In genomic region chr2:57920342-57920939, GRCh38 we compare ENCODE assay signal across 19 cellular contexts.
"Had no signal": no experiment of that assay in that cellular context is flagged by ENCODE, and none has a peak within 500 bp of the region (broad histone marks: within the 10 kb centered on the region; RNA-seq: fewer than 3 reads in every experiment).

No MANE protein-coding gene starts in this region.

- H3K4me3 Mint-ChIP-seq: activated CD4-positive, alpha-beta memory T cell treated with anti-CD3 and anti-CD28 coated beads, Interleukin-2, amount 10 ng/mL, durations not matched to agents 7 days and 5 days; activated naive CD4-positive, alpha-beta T cell treated with anti-CD3 and anti-CD28 coated beads for 36 hours; central memory CD8-positive, alpha-beta T cell; neural crest cell had no signal

- FAIRE-seq: endometrium, urothelium cell line had no signal

- DNase-seq: activated CD4-positive, alpha-beta memory T cell treated with anti-CD3 and anti-CD28 coated beads, Interleukin-2, amount 10 ng/mL, durations not matched to agents 7 days and 5 days; activated CD4-positive, alpha-beta T cell treated with anti-CD3 and anti-CD28 coated beads for 48 hours; activated CD4-positive, CD25-positive, alpha-beta regulatory T cell; activated naive CD4-positive, alpha-beta T cell treated with anti-CD3 and anti-CD28 coated beads for 36 hours; activated T-cell treated with anti-CD3 and anti-CD28 coated beads, Interleukin-2, amount 50 U/mL, for 1 hour; gastrocnemius medialis; head of caudate nucleus; left ventricle myocardium superior; stimulated activated CD4-positive, alpha-beta T cell treated with anti-CD3 and anti-CD28 coated beads, Interleukin-12 subunit alpha, Interleukin-12 subunit beta, amount 100 ng/mL, for 4 hours; stimulated activated CD4-positive, alpha-beta T cell treated with anti-CD3 and anti-CD28 coated beads, Interleukin-1b, Interleukin-23, amount 100 ng/mL, for 48 hours; stimulated activated CD8-positive, alpha-beta memory T cell treated with anti-CD3 and anti-CD28 coated beads, Interleukin-4, amount 100 ng/mL, for 48 hours; stimulated activated naive CD8-positive, alpha-beta T cell treated with anti-CD3 and anti-CD28 coated beads, Interleukin-15, Interleukin-2, amounts not matched to agents 100 U/mL and 50 U/mL, for 24 hours; substantia nigra; T-helper 9 cell had no signal

- H3K9me3 Mint-ChIP-seq: activated CD4-positive, alpha-beta memory T cell treated with anti-CD3 and anti-CD28 coated beads, Interleukin-2, amount 10 ng/mL, durations not matched to agents 7 days and 5 days; neural crest cell had no signal

- H3K27me3 Mint-ChIP-seq: activated CD4-positive, alpha-beta memory T cell treated with anti-CD3 and anti-CD28 coated beads, Interleukin-2, amount 10 ng/mL, durations not matched to agents 7 days and 5 days; central memory CD8-positive, alpha-beta T cell; progenitor cell of endocrine pancreas had no signal

- H3K4me1 Mint-ChIP-seq: central memory CD8-positive, alpha-beta T cell; neural crest cell had no signal

- ATAC-seq: gastrocnemius medialis; left ventricle myocardium superior; stimulated activated naive CD8-positive, alpha-beta T cell treated with anti-CD3 and anti-CD28 coated beads, Interleukin-15, Interleukin-2, amounts not matched to agents 100 U/mL and 50 U/mL, for 24 hours had no signal

- H3K27ac Mint-ChIP-seq: activated CD4-positive, alpha-beta memory T cell treated with anti-CD3 and anti-CD28 coated beads, Interleukin-2, amount 10 ng/mL, durations not matched to agents 7 days and 5 days; activated naive CD4-positive, alpha-beta T cell treated with anti-CD3 and anti-CD28 coated beads for 36 hours; progenitor cell of endocrine pancreas had no signal
